Comparison of ENCODE assay signal across 10 cellular contexts in genomic region chr9:128555180-128555721, GRCh38. TPM values are rescaled to one million over a fixed set of nuclear protein-coding genes. Genes with fewer than 3 reads are reported as not detected.
DNase-seq lines count a peak whose midpoint lies in the region; ATAC-seq and TF ChIP-seq lines count a peak whose summit lies in the region.
"Had no signal": no experiment of that assay in that cellular context is flagged by ENCODE, and none has a peak within 500 bp of the region (broad histone marks: within the 10 kb centered on the region; RNA-seq: fewer than 3 reads in every experiment).

No MANE protein-coding gene starts in this region.

- H3K36me3 Mint-ChIP-seq in GM23338 (ENCODE audit: low read depth): no peaks in the 10 kb centered on the region; the same call in 2 of the 3 replicates

- peaks cover 23% of the 10 kb centered on the region for H3K4me1 Mint-ChIP-seq in GM23338

- H3K79me2 ChIP-seq in GM23338 (replicated peaks; ENCODE audit: insufficient read depth): peaks cover 74% of the 10 kb centered on the region

- TF ChIP-seq POLR2A in sigmoid colon (IDR thresholded peaks at IDR 0.05): no peak

- H3K4me3 Mint-ChIP-seq in GM23338: no peak overlapping the region
- H3K4me3 Mint-ChIP-seq: activated naive CD8-positive, alpha-beta T cell treated with anti-CD3 and anti-CD28 coated beads, Interleukin-2, amount 10 ng/mL, durations not matched to agents 7 days and 5 days had no signal

- H3K36me3 ChIP-seq in GM23338 (ENCODE audit: insufficient read depth) (no peaks in the 10 kb centered on the region; the same call in 1 of the 2 replicates), RWPE2 (ENCODE audit: low read depth) (peaks cover 7% of the 10 kb centered on the region), sigmoid colon (no peaks in the 10 kb centered on the region)

- H3K27me3 Mint-ChIP-seq in GM23338 (ENCODE audit: insufficient read depth, low read depth, poor library complexity): peaks cover under 1% of the 10 kb centered on the region
- H3K27me3 Mint-ChIP-seq: activated naive CD8-positive, alpha-beta T cell treated with anti-CD3 and anti-CD28 coated beads, Interleukin-2, amount 10 ng/mL, durations not matched to agents 7 days and 5 days had no signal

- peak; percentile 89 for DNase-seq in GM23338 (ENCODE audit: low spot score)
- DNase-seq in RWPE2 (ENCODE audit: low spot score): no peak
- DNase-seq in fibroblast of mammary gland (ENCODE audit: low read depth): peak; percentile 47
- no peak for DNase-seq in sigmoid colon
- no peak for DNase-seq in stimulated activated naive CD4-positive, alpha-beta T cell treated with Interleukin-2 at 50 U/mL for 16 hours (lab: John Stamatoyannopoulos, UW)
- no peak for DNase-seq in DMS 273 (lab: John Stamatoyannopoulos, UW; ENCODE audit: unreplicated experiment)
- DNase-seq in NCI-H2171 treated with DMSO at 0.1 percent for 48 hours (lab: John Stamatoyannopoulos, UW): no peak
- no peak for DNase-seq in T-helper 1 cell
- DNase-seq: activated naive CD8-positive, alpha-beta T cell treated with anti-CD3 and anti-CD28 coated beads, Interleukin-2, amount 10 ng/mL, durations not matched to agents 7 days and 5 days; NCI-H1105 had no signal

- peak overlapping the region; percentile 77 for H3K4me2 ChIP-seq in GM23338

- ATAC-seq in GM23338 (peak; percentile 4; the same call in 1 of the 3 replicates), RWPE2 (ENCODE audit: low read depth) (peak; percentile 38)

- TF ChIP-seq CTCF in GM23338 (conservative IDR thresholded peaks at IDR 0.05; ENCODE audit: low read depth in 2 of 2): no peak
- TF ChIP-seq CTCF in RWPE2 (IDR thresholded peaks at IDR 0.05; ENCODE audit: poor library complexity, severe bottlenecking): no peak
- TF ChIP-seq CTCF in fibroblast of mammary gland (conservative IDR thresholded peaks at IDR 0.05; ENCODE audit: control insufficient read depth, insufficient read depth, low read depth, low read length): no peak
- TF ChIP-seq CTCF in sigmoid colon (IDR thresholded peaks at IDR 0.05): no peak

- WGBS in sigmoid colon, 2 donors: 41 to 58% methylated on average over 9 of the region's 9 CpGs

- TF ChIP-seq EP300 in sigmoid colon (IDR thresholded peaks at IDR 0.05): no peak

- H3K27ac ChIP-seq in GM23338 (ENCODE audit: low read depth) (peak overlapping the region; percentile 34), RWPE2 (ENCODE audit: poor library complexity, severe bottlenecking) (peak overlapping the region; percentile 75), sigmoid colon (peak overlapping the region; percentile 98 to 100 (median 98))

- 0 out of 2 replicates have a peak, but pooled peaks cover 3% of the 10 kb centered on the region for H3K27me3 ChIP-seq in GM23338 (ENCODE audit: insufficient read depth)
- H3K27me3 ChIP-seq in RWPE2 (ENCODE audit: insufficient read depth, poor library complexity, severe bottlenecking): no peaks in the 10 kb centered on the region
- no peaks in the 10 kb centered on the region for H3K27me3 ChIP-seq in sigmoid colon

- H3K9me3 Mint-ChIP-seq in GM23338: no peaks in the 10 kb centered on the region
- H3K9me3 Mint-ChIP-seq: activated naive CD8-positive, alpha-beta T cell treated with anti-CD3 and anti-CD28 coated beads, Interleukin-2, amount 10 ng/mL, durations not matched to agents 7 days and 5 days had no signal

- H3F3A ChIP-seq in GM23338 (replicated peaks; ENCODE audit: low read depth): peaks cover 10% of the 10 kb centered on the region

- no peaks in the 10 kb centered on the region for H3K9me2 ChIP-seq in GM23338 (ENCODE audit: insufficient read depth)

- no peak overlapping the region for H2AFZ ChIP-seq in GM23338

- H3K4me1 ChIP-seq in GM23338 (ENCODE audit: insufficient read depth): peaks cover 56% of the 10 kb centered on the region
- H3K4me1 ChIP-seq in RWPE2 (ENCODE audit: insufficient read depth, poor library complexity, severe bottlenecking): peaks cover 46% of the 10 kb centered on the region
- H3K4me1 ChIP-seq in sigmoid colon: peaks cover 0 to 82% (median 72%) of the 10 kb centered on the region in 4 donors

- H3K27ac Mint-ChIP-seq in GM23338: no peak overlapping the region
- H3K27ac Mint-ChIP-seq: activated naive CD8-positive, alpha-beta T cell treated with anti-CD3 and anti-CD28 coated beads, Interleukin-2, amount 10 ng/mL, durations not matched to agents 7 days and 5 days had no signal

- H4K20me1 ChIP-seq in GM23338 (replicated peaks; ENCODE audit: insufficient read depth): peaks cover 16% of the 10 kb centered on the region

- H3K4me3 ChIP-seq in GM23338 (peak overlapping the region; percentile 84), RWPE2 (ENCODE audit: severe bottlenecking) (no peak overlapping the region), fibroblast of mammary gland (ENCODE audit: control insufficient read depth, low read depth, low read length) (no peak overlapping the region), sigmoid colon (no peak overlapping the region)

- no peaks in the 10 kb centered on the region for H3K9me3 ChIP-seq in RWPE2 (ENCODE audit: severe bottlenecking)
- no peaks in the 10 kb centered on the region for H3K9me3 ChIP-seq in sigmoid colon

- intact Hi-C loops in sigmoid colon (cut with DNase I): loop anchor here (5.0 kb wide), 1 partner anchor 147 kb away; the partner anchor contains the start of gene PKN3

TF ChIP-seq in GM23338, 12 proteins besides CTCF, POLR2A, EP300 and RAD21 (continues in another document):
- TF ChIP-seq ZNF462 (CRISPR knock-in tag; IDR thresholded peaks at IDR 0.05): no peak
- TF ChIP-seq ZNF331 (CRISPR knock-in tag; IDR thresholded peaks at IDR 0.05; ENCODE audit: low read depth): no peak
- TF ChIP-seq JUNB (IDR thresholded peaks at IDR 0.05; ENCODE audit: unreplicated experiment): no peak

RNA-seq across cellular contexts. Expression of gene SPTAN1, which starts 2.9 kb away (rescaled TPM):
- total RNA-seq in GM23338 (2014; rRNA removed; shearing (Covaris generic)): 160 and 195 TPM in 2 replicates
- polyA plus RNA-seq in GM23338 (2016; fragmentation: Nextera tagmentation; extraction: Ambion mirVana): 98.3 and 108 TPM in 2 replicates
- total RNA-seq in sigmoid colon: 100 to 1,000 TPM; 150 to 306 (median 163) TPM
- polyA plus RNA-seq in sigmoid colon: 100 to 1,000 TPM in 1 of 3 donors, 10 to 100 TPM in 2; 43.5 to 154 (median 57.7) TPM

RNA-seq across cellular contexts. Expression of gene GLE1, which starts 50.7 kb away (rescaled TPM):
- total RNA-seq in GM23338 (2014; rRNA removed; shearing (Covaris generic)): 19.6 and 22.1 TPM in 2 replicates
- polyA plus RNA-seq in GM23338 (2016; fragmentation: Nextera tagmentation; extraction: Ambion mirVana) (7.3 and 7.4 TPM in 2 replicates), sigmoid colon (10 to 100 TPM; 19.8 to 24.6 (median 20.8) TPM)
- 10 to 100 TPM; 17.6 to 29.4 (median 20.9) TPM for total RNA-seq in sigmoid colon

Comparison
In these comparisons a context has a peak if more than half of its experiments do, and no peak if none do; other contexts are left out.
1. DNase-seq: peak in GM23338 (single experiment) and fibroblast of mammary gland (single experiment); none in RWPE2 (single experiment), sigmoid colon (single experiment), stimulated activated naive CD4-positive, alpha-beta T cell treated with Interleukin-2 at 50 U/mL for 16 hours (single experiment), DMS 273 (single experiment), NCI-H2171 treated with DMSO at 0.1 percent for 48 hours (single experiment) and T-helper 1 cell (0 of 5).
2. H3K27ac ChIP-seq: peak in every context shown above with its lines; median percentile 98 in sigmoid colon; 75 in RWPE2; 34 in GM23338.